Comparison of ENCODE assay signal across 1 cellular context in the genomic region with DNA sequence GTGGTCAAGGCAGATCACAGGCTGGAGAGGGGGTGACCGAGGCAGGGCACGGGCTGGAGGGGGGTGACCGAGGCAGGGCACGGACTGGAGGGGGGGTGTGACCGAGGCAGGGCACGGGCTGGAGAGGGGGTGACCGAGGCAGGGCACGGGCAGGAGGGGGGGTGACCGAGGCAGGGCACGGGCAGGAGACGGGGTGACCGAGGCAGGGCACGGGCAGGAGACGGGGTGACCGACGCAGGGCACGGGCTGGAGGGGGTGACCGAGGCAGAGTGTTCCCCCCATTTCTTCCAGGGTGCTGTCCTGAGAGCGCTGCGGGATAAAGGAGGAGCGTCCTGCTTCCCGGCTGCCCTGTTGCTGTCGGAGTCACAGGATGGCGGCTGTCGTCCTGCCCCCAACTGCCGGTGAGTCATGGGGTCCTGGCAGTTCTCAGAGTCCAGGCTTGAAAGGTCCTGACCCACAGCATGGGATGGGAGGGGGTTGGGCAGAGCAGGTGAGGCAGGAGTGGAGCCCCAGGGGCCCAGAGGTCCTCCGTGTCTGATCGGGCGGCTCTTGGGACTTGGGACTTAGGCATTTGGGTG.
A peak's percentile ranks its signal among the peaks of the same experiment; 100 is the strongest.
TF ChIP-seq lines count a peak whose summit lies in the region.

No MANE protein-coding gene starts in this region.

TF ChIP-seq in HepG2, 621 proteins besides CTCF, POLR2A, EP300 and RAD21:
- TF ChIP-seq AGO2 (optimal IDR thresholded peaks at IDR 0.05; ENCODE audit: low read depth, low read length) (peak; percentile 50), ZNF629 (CRISPR knock-in tag; conservative IDR thresholded peaks at IDR 0.05) (no peak), ZBTB7B (CRISPR knock-in tag; IDR thresholded peaks at IDR 0.05) (no peak), HHEX (CRISPR knock-in tag; IDR thresholded peaks at IDR 0.05) (no peak), RBFOX2 (IDR thresholded peaks at IDR 0.05; ENCODE audit: low read depth, low read length) (peak; percentile 58; the same call in 1 of the 2 replicates)
